ENCODE assay signal across 23 cellular contexts in genomic region chr7:77786741-77787140, GRCh38.
"Had no signal": no experiment of that assay in that cellular context is flagged by ENCODE, and none has a peak within 500 bp of the region (broad histone marks: within the 10 kb centered on the region; RNA-seq: fewer than 3 reads in every experiment).

No MANE protein-coding gene starts in this region.

- DNase-seq: Karpas-422, KG1, MG63, NCI-H1092 treated with DMSO at 0.1 percent for 48 hours, NCI-H1436, NCI-H187, NCI-H2029, NCI-H2081 treated with DMSO at 0.1 percent for 48 hours, NCI-H2171, NCI-H226, NCI-H446, NCI-H510A, NCI-H524 treated with DMSO at 0.1 percent for 48 hours, NCI-H69, NCI-H774, Right ventricle myocardium superior, RPMI8226, SIG-M5 had no signal

- H3K9me3 ChIP-seq: MG63, SJSA1 had no signal

- FAIRE-seq: HTR-8/SVneo, RCC 7860 had no signal

- H3K27ac ChIP-seq: HL-60, SJSA1, SK-N-MC had no signal

- H3K4me3 ChIP-seq: MG63, SJSA1, SK-N-MC had no signal

- H3K27me3 ChIP-seq: MG63, SJSA1 had no signal
